Comparison of ENCODE assay signal across 20 cellular contexts in the genomic region with DNA sequence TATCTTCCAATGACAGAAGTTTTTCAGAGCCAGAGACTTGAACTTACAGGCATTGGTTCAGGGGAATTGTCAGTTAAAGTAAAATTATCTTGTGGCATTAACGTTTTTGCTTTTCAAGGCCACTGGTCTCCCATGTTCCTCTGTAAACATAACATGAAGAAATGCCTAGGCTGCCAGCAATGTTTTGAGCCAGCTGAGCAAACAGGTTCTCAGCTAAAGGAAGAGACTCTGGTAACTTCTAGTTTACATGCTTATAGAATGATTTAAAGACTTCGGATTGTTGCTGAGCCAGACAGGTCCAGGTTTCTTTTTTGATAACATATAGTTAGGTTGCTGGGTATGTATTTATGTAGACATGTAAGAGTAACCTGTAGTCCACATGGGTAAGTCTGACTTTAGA. TPM values are rescaled to one million over a fixed set of nuclear protein-coding genes. Genes with fewer than 3 reads are reported as not detected.
DNase-seq lines count a peak whose midpoint lies in the region; ATAC-seq, FAIRE-seq and TF ChIP-seq lines count a peak whose summit lies in the region.
"Had no signal": no experiment of that assay in that cellular context is flagged by ENCODE, and none has a peak within 500 bp of the region (broad histone marks: within the 10 kb centered on the region; RNA-seq: fewer than 3 reads in every experiment).

No MANE protein-coding gene starts in this region.

- H3K4me2 ChIP-seq in GM23338 (no peak overlapping the region), trophoblast cell (ENCODE audit: low read length) (no peak overlapping the region)

- no peak overlapping the region for H3K4me3 Mint-ChIP-seq in GM23338
- H3K4me3 Mint-ChIP-seq: CD4-positive, alpha-beta memory T cell; H9 had no signal

- H2BK120ac ChIP-seq in trophoblast cell (ENCODE audit: insufficient read depth, low read length, poor library complexity), result no peak overlapping the region

- peaks cover 6% of the 10 kb centered on the region for H3K36me3 Mint-ChIP-seq in GM23338 (ENCODE audit: low read depth)

- DNase-seq in GM23338 (ENCODE audit: low spot score) (no peak), LNCaP clone FGC (ENCODE audit: low read depth) (peak; percentile 70), bronchial epithelial cell (ENCODE audit: low read depth) (peak; percentile 2), trophoblast cell (peak; percentile 72 to 86), superior temporal gyrus (ENCODE audit: extremely low spot score) (no peak), H54 (ENCODE audit: insufficient read length, low spot score) (no peak)
- DNase-seq: C1 segment of cervical spinal cord; Calu3; CD4-positive, alpha-beta memory T cell; COR-L47; DMS79; EL; GDM1; H9 had no signal

- TF ChIP-seq POLR2A in H54 (IDR thresholded peaks at IDR 0.05; ENCODE audit: low read depth, low read length), result no peak

- H4K8ac ChIP-seq in trophoblast cell (ENCODE audit: low read depth, low read length), result no peak overlapping the region

- H3K9ac ChIP-seq in trophoblast cell (ENCODE audit: low read length), result no peak overlapping the region

- H3K79me2 ChIP-seq in GM23338 (replicated peaks; ENCODE audit: insufficient read depth), result no peaks in the 10 kb centered on the region
- H3K79me2 ChIP-seq in trophoblast cell (ENCODE audit: control insufficient read depth, insufficient read depth, low read length, poor library complexity), result no peaks in the 10 kb centered on the region

- H3K9me3 ChIP-seq in trophoblast cell (ENCODE audit: insufficient read depth, low read depth, low read length), result no peaks in the 10 kb centered on the region

- no CpG with 5 or more reads among the region's 2 CpGs for WGBS in trophoblast cell (ENCODE audit: extremely low coverage, insufficient coverage, insufficient read length)

- H3K4me1 Mint-ChIP-seq in GM23338, result no peaks in the 10 kb centered on the region
- H3K4me1 Mint-ChIP-seq: CD4-positive, alpha-beta memory T cell; H9 had no signal

- H3K9me3 Mint-ChIP-seq in GM23338, result peaks cover 27% of the 10 kb centered on the region

- H3K4me1 ChIP-seq in GM23338 (ENCODE audit: insufficient read depth) (peaks cover 10% of the 10 kb centered on the region), trophoblast cell (ENCODE audit: control insufficient read depth in 1 of 2, insufficient read depth in 2 of 2, low read length in 2 of 2) (no peaks in the 10 kb centered on the region)

- no peaks in the 10 kb centered on the region for H4K20me1 ChIP-seq in GM23338 (replicated peaks; ENCODE audit: insufficient read depth)

- no peak overlapping the region for H2AK5ac ChIP-seq in trophoblast cell (ENCODE audit: low read length)

- no peaks in the 10 kb centered on the region for H3K79me1 ChIP-seq in trophoblast cell (ENCODE audit: low read length)

- no peaks in the 10 kb centered on the region for H3K36me3 ChIP-seq in GM23338 (ENCODE audit: insufficient read depth)
- no peaks in the 10 kb centered on the region for H3K36me3 ChIP-seq in bronchial epithelial cell (ENCODE audit: control insufficient read depth, insufficient read depth, low read length)
- H3K36me3 ChIP-seq in trophoblast cell (ENCODE audit: control insufficient read depth in 1 of 2, insufficient read depth in 2 of 2, low read length in 2 of 2), result no peaks in the 10 kb centered on the region

- H2BK5ac ChIP-seq in trophoblast cell (ENCODE audit: low read depth, low read length, poor library complexity), result no peak overlapping the region

- H3K18ac ChIP-seq in trophoblast cell (ENCODE audit: low read length), result no peak overlapping the region

- no peak overlapping the region for H3K23ac ChIP-seq in trophoblast cell (ENCODE audit: low read length)

- FAIRE-seq in bronchial epithelial cell (lab: Jason Lieb, UNC) (no peak), H54 (lab: Jason Lieb, UNC) (no peak)
- FAIRE-seq: GM12891, GM18507, H1 had no signal

- H3K27me3 ChIP-seq in GM23338 (ENCODE audit: insufficient read depth) (no peaks in the 10 kb centered on the region), bronchial epithelial cell (ENCODE audit: control insufficient read depth, insufficient read depth, low read length) (no peaks in the 10 kb centered on the region), trophoblast cell (ENCODE audit: insufficient read depth, low read length) (no peaks in the 10 kb centered on the region)

- H3K27ac ChIP-seq in GM23338 (ENCODE audit: low read depth), result peak overlapping the region; percentile 33
- H3K27ac ChIP-seq in trophoblast cell (ENCODE audit: low read depth, low read length), result no peak overlapping the region

- no peaks in the 10 kb centered on the region for H3F3A ChIP-seq in GM23338 (replicated peaks; ENCODE audit: low read depth)

- no peak overlapping the region for H3K4ac ChIP-seq in trophoblast cell (ENCODE audit: low read depth, low read length)

- no peak overlapping the region for H4K12ac ChIP-seq in trophoblast cell (ENCODE audit: low read depth, low read length)

- no peaks in the 10 kb centered on the region for H3K9me2 ChIP-seq in GM23338 (ENCODE audit: insufficient read depth)

- H3K27me3 Mint-ChIP-seq in GM23338 (ENCODE audit: insufficient read depth, low read depth, poor library complexity), result peaks cover 1% of the 10 kb centered on the region
- H3K27me3 Mint-ChIP-seq: CD4-positive, alpha-beta memory T cell had no signal

- TF ChIP-seq CTCF in GM23338 (conservative IDR thresholded peaks at IDR 0.05; ENCODE audit: low read depth in 2 of 2) (no peak), LNCaP clone FGC (IDR thresholded peaks at IDR 0.05; ENCODE audit: control insufficient read depth, extremely low read depth, insufficient read depth) (no peak), bronchial epithelial cell (IDR thresholded peaks at IDR 0.05; ENCODE audit: insufficient read depth, low read length, severe bottlenecking) (no peak)

- no peak overlapping the region for H3K14ac ChIP-seq in trophoblast cell (ENCODE audit: low read length)

- H2BK12ac ChIP-seq in trophoblast cell (ENCODE audit: low read length), result no peak overlapping the region

- ATAC-seq in GM23338 (no peak), HG03469 (IDR thresholded peaks at IDR 0.05; ENCODE audit: unreplicated experiment) (no peak), HG02588 (IDR thresholded peaks at IDR 0.05; ENCODE audit: unreplicated experiment) (no peak)
- ATAC-seq: HCT116 had no signal

- H3K27ac Mint-ChIP-seq in GM23338, result no peak overlapping the region
- H3K27ac Mint-ChIP-seq: CD4-positive, alpha-beta memory T cell; H9 had no signal

- H2AFZ ChIP-seq in GM23338 (no peak overlapping the region), trophoblast cell (ENCODE audit: insufficient read depth, low read length, poor library complexity) (no peak overlapping the region)

- H4K91ac ChIP-seq in trophoblast cell (ENCODE audit: low read depth, low read length), result no peak overlapping the region

- H3K4me3 ChIP-seq in GM23338, result no peak overlapping the region
- no peak overlapping the region for H3K4me3 ChIP-seq in LNCaP clone FGC (ENCODE audit: low read depth, low read length)
- H3K4me3 ChIP-seq in bronchial epithelial cell (ENCODE audit: low read depth, low read length), result no peak overlapping the region
- H3K4me3 ChIP-seq in trophoblast cell (ENCODE audit: low read depth, low read length), result no peak overlapping the region

TF ChIP-seq in GM23338, 12 proteins besides CTCF, POLR2A, EP300 and RAD21 (continues in another document):
- TF ChIP-seq JUNB (IDR thresholded peaks at IDR 0.05; ENCODE audit: unreplicated experiment), result no peak
- no peak for TF ChIP-seq REST (IDR thresholded peaks at IDR 0.05; ENCODE audit: unreplicated experiment)
- TF ChIP-seq, protein P1, sequence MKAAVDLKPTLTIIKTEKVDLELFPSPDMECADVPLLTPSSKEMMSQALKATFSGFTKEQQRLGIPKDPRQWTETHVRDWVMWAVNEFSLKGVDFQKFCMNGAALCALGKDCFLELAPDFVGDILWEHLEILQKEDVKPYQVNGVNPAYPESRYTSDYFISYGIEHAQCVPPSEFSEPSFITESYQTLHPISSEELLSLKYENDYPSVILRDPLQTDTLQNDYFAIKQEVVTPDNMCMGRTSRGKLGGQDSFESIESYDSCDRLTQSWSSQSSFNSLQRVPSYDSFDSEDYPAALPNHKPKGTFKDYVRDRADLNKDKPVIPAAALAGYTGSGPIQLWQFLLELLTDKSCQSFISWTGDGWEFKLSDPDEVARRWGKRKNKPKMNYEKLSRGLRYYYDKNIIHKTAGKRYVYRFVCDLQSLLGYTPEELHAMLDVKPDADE (IDR thresholded peaks at IDR 0.05), result no peak
- no peak for TF ChIP-seq EZH2 (IDR thresholded peaks at IDR 0.05; ENCODE audit: low read depth, unreplicated experiment)
- TF ChIP-seq POLR2AphosphoS5 (IDR thresholded peaks at IDR 0.05; ENCODE audit: low read depth), result no peak
- TF ChIP-seq NANOG (IDR thresholded peaks at IDR 0.05; ENCODE audit: borderline replicate concordance), result no peak
- TF ChIP-seq STAT1 (IDR thresholded peaks at IDR 0.05; ENCODE audit: unreplicated experiment), result no peak
- no peak for TF ChIP-seq EZH2phosphoT487 (IDR thresholded peaks at IDR 0.05; ENCODE audit: unreplicated experiment)
- TF ChIP-seq ZNF114 (CRISPR knock-in tag; IDR thresholded peaks at IDR 0.05), result no peak
- TF ChIP-seq CREB1 (CRISPR knock-in tag; IDR thresholded peaks at IDR 0.05; ENCODE audit: low read depth), result no peak

RNA-seq across cellular contexts. Expression of gene ZNF493, which starts 35.7 kb away (rescaled TPM):
- total RNA-seq in GM23338 (2014; rRNA removed; shearing (Covaris generic)), result 60.7 and 63.4 TPM in 2 replicates
- 22.0 and 28.7 TPM in 2 replicates for polyA plus RNA-seq in GM23338 (2016; fragmentation: Nextera tagmentation; extraction: Ambion mirVana)
- 9.5 and 53.6 TPM in 2 replicates for total RNA-seq in bronchial epithelial cell
- polyA plus RNA-seq in trophoblast cell (2013), result 6.4 TPM in 2 replicates

Comparison
In these comparisons a context has a peak if more than half of its experiments do, and no peak if none do; other contexts are left out.
1. DNase-seq: peak in LNCaP clone FGC (single experiment), bronchial epithelial cell (single experiment) and trophoblast cell (2 of 2); none in GM23338 (single experiment), superior temporal gyrus (single experiment) and H54 (single experiment).